ENCODE assay signal across 26 cellular contexts in genomic region chr22:25332386-25332785, GRCh38.
A peak's percentile ranks its signal among the peaks of the same experiment; 100 is the strongest.
DNase-seq lines count a peak whose midpoint lies in the region; ATAC-seq, FAIRE-seq and TF ChIP-seq lines count a peak whose summit lies in the region.
"Had no signal": no experiment of that assay in that cellular context is flagged by ENCODE, and none has a peak within 500 bp of the region (broad histone marks: within the 10 kb centered on the region; RNA-seq: fewer than 3 reads in every experiment).

No MANE protein-coding gene starts in this region.

- no peaks in the 10 kb centered on the region for H3K27me3 Mint-ChIP-seq in activated CD8-positive, alpha-beta memory T cell treated with anti-CD3 and anti-CD28 coated beads, Interleukin-2, amount 10 ng/mL, durations not matched to agents 7 days and 5 days
- H3K27me3 Mint-ChIP-seq in osteocyte (ENCODE audit: unreplicated experiment) = peaks cover 3% of the 10 kb centered on the region
- no peaks in the 10 kb centered on the region for H3K27me3 Mint-ChIP-seq in activated T-helper 1 cell treated with anti-CD3 and anti-CD28 coated beads, Interleukin-12 subunit alpha, Interleukin-12 subunit beta, Interleukin-2, Interleukin-4 antibody, amounts not matched to agents 30 ng/mL and 10 ng/mL and 1 ng/mL, durations not matched to agents 14 hours and 24 hours and 36 hours (ENCODE audit: insufficient read depth)
- H3K27me3 Mint-ChIP-seq: B cell had no signal

- 95% methylated on average over 11 of the region's 11 CpGs for WGBS in mesenchymal stem cell

- H3K9me3 Mint-ChIP-seq in activated CD8-positive, alpha-beta memory T cell treated with anti-CD3 and anti-CD28 coated beads, Interleukin-2, amount 10 ng/mL, durations not matched to agents 7 days and 5 days (ENCODE audit: low read depth) = no peaks in the 10 kb centered on the region
- peaks cover 18% of the 10 kb centered on the region for H3K9me3 Mint-ChIP-seq in osteocyte (ENCODE audit: unreplicated experiment)
- H3K9me3 Mint-ChIP-seq in activated T-helper 1 cell treated with anti-CD3 and anti-CD28 coated beads, Interleukin-12 subunit alpha, Interleukin-12 subunit beta, Interleukin-2, Interleukin-4 antibody, amounts not matched to agents 30 ng/mL and 10 ng/mL and 1 ng/mL, durations not matched to agents 14 hours and 24 hours and 36 hours = no peaks in the 10 kb centered on the region

- TF ChIP-seq CTCF in osteocyte (IDR thresholded peaks at IDR 0.05) = no peak

- no peak overlapping the region for H3K18ac ChIP-seq in mesenchymal stem cell (ENCODE audit: low read depth in 1 of 2, low read length in 2 of 2)

- H3K27ac Mint-ChIP-seq in activated CD8-positive, alpha-beta memory T cell treated with anti-CD3 and anti-CD28 coated beads, Interleukin-2, amount 10 ng/mL, durations not matched to agents 7 days and 5 days = no peak overlapping the region
- H3K27ac Mint-ChIP-seq in osteocyte (ENCODE audit: unreplicated experiment) = no peak overlapping the region
- no peak overlapping the region for H3K27ac Mint-ChIP-seq in activated T-helper 1 cell treated with anti-CD3 and anti-CD28 coated beads, Interleukin-12 subunit alpha, Interleukin-12 subunit beta, Interleukin-2, Interleukin-4 antibody, amounts not matched to agents 30 ng/mL and 10 ng/mL and 1 ng/mL, durations not matched to agents 14 hours and 24 hours and 36 hours
- H3K27ac Mint-ChIP-seq: B cell; CD4-positive, alpha-beta memory T cell; CD8-positive, alpha-beta memory T cell had no signal

- H3K79me1 ChIP-seq in mesenchymal stem cell (replicated peaks; ENCODE audit: low read length, poor library complexity, severe bottlenecking) = no peaks in the 10 kb centered on the region

- no peak overlapping the region for H3K14ac ChIP-seq in mesenchymal stem cell (ENCODE audit: low read length in 2 of 2)

- FAIRE-seq in urothelium cell line (lab: Jason Lieb, UNC) = peak; percentile 62
- FAIRE-seq: A549, GM12891, GM19239 had no signal

- H3K27me3 ChIP-seq in mesenchymal stem cell (ENCODE audit: control insufficient read depth in 1 of 2, insufficient read depth in 1 of 2, low read length in 2 of 2) = no peaks in the 10 kb centered on the region
- H3K27me3 ChIP-seq: BLaER1 treated with 17β-estradiol and CSF1 and Interleukin-3, amounts not matched to agents 10 nM and 100 nM had no signal

- ATAC-seq in activated CD8-positive, alpha-beta memory T cell treated with anti-CD3 and anti-CD28 coated beads, Interleukin-2, amount 10 ng/mL, durations not matched to agents 7 days and 5 days = no peak
- ATAC-seq in GM18861 (IDR thresholded peaks at IDR 0.05; ENCODE audit: unreplicated experiment) = no peak
- no peak for ATAC-seq in GM18858 (IDR thresholded peaks at IDR 0.05; ENCODE audit: unreplicated experiment)
- ATAC-seq: A549 had no signal

- H3K9me3 ChIP-seq in mesenchymal stem cell (ENCODE audit: control insufficient read depth, low read length) = no peaks in the 10 kb centered on the region
- H3K9me3 ChIP-seq: A549; BLaER1 treated with 17β-estradiol and CSF1 and Interleukin-3, amounts not matched to agents 10 nM and 100 nM had no signal

- H3K36me3 Mint-ChIP-seq in activated CD8-positive, alpha-beta memory T cell treated with anti-CD3 and anti-CD28 coated beads, Interleukin-2, amount 10 ng/mL, durations not matched to agents 7 days and 5 days = no peaks in the 10 kb centered on the region
- no peaks in the 10 kb centered on the region for H3K36me3 Mint-ChIP-seq in osteocyte (ENCODE audit: unreplicated experiment)
- no peaks in the 10 kb centered on the region for H3K36me3 Mint-ChIP-seq in activated T-helper 1 cell treated with anti-CD3 and anti-CD28 coated beads, Interleukin-12 subunit alpha, Interleukin-12 subunit beta, Interleukin-2, Interleukin-4 antibody, amounts not matched to agents 30 ng/mL and 10 ng/mL and 1 ng/mL, durations not matched to agents 14 hours and 24 hours and 36 hours (ENCODE audit: low read depth)
- H3K36me3 Mint-ChIP-seq: CD4-positive, alpha-beta memory T cell had no signal

- no peak overlapping the region for H3K23ac ChIP-seq in mesenchymal stem cell (ENCODE audit: low read length in 2 of 2)

- H2AK5ac ChIP-seq in mesenchymal stem cell (ENCODE audit: low read length, severe bottlenecking) = no peak overlapping the region

- peaks cover 4% of the 10 kb centered on the region for H3K4me1 Mint-ChIP-seq in activated CD8-positive, alpha-beta memory T cell treated with anti-CD3 and anti-CD28 coated beads, Interleukin-2, amount 10 ng/mL, durations not matched to agents 7 days and 5 days
- H3K4me1 Mint-ChIP-seq in osteocyte (ENCODE audit: unreplicated experiment) = no peaks in the 10 kb centered on the region
- H3K4me1 Mint-ChIP-seq in activated T-helper 1 cell treated with anti-CD3 and anti-CD28 coated beads, Interleukin-12 subunit alpha, Interleukin-12 subunit beta, Interleukin-2, Interleukin-4 antibody, amounts not matched to agents 30 ng/mL and 10 ng/mL and 1 ng/mL, durations not matched to agents 14 hours and 24 hours and 36 hours (ENCODE audit: low read depth) = peaks cover 5% of the 10 kb centered on the region

- CTCF ChIA-PET in activated CD8-positive, alpha-beta memory T cell treated with anti-CD3 and anti-CD28 coated beads, Interleukin-2, amount 10 ng/mL, durations not matched to agents 7 days and 5 days (lab: Charles Lee) = interaction anchor here (0.8 to 2.8 kb wide), 2 partner anchors 97 to 560 kb away, joined by 4 to 7 read pairs; no protein-coding TSS in a partner anchor

- H2AFZ ChIP-seq in mesenchymal stem cell (ENCODE audit: low read depth, low read length) = no peak overlapping the region

- H3K4me1 ChIP-seq in mesenchymal stem cell (ENCODE audit: control insufficient read depth, insufficient read depth, low read depth, low read length) = no peaks in the 10 kb centered on the region
- H3K4me1 ChIP-seq: A549 had no signal

- H3K4ac ChIP-seq in mesenchymal stem cell (ENCODE audit: low read depth in 1 of 2, low read length in 2 of 2) = no peak overlapping the region

- H3K9ac ChIP-seq in mesenchymal stem cell (ENCODE audit: low read length) = no peak overlapping the region
- H3K9ac ChIP-seq: BLaER1 treated with 17β-estradiol and CSF1 and Interleukin-3, amounts not matched to agents 10 nM and 100 nM had no signal

- peak; percentile 12 for DNase-seq in activated CD8-positive, alpha-beta memory T cell treated with anti-CD3 and anti-CD28 coated beads, Interleukin-2, amount 10 ng/mL, durations not matched to agents 7 days and 5 days
- DNase-seq in activated CD8-positive, alpha-beta memory T cell treated with anti-CD3 and anti-CD28 coated beads, Interleukin-2, amount 50 U/mL, for 48 hours = no peak
- DNase-seq in mesenchymal stem cell = no peak
- DNase-seq in osteocyte (ENCODE audit: extremely low spot score, unreplicated experiment) = peak; percentile 75
- no peak for DNase-seq in urothelium cell line (ENCODE audit: low spot score)
- no peak for DNase-seq in activated T-helper 1 cell treated with anti-CD3 and anti-CD28 coated beads, Interleukin-12 subunit alpha, Interleukin-12 subunit beta, Interleukin-2, Interleukin-4 antibody, amounts not matched to agents 30 ng/mL and 10 ng/mL and 1 ng/mL, durations not matched to agents 14 hours and 24 hours and 36 hours (ENCODE audit: low spot score)
- DNase-seq: AML-193; CD4-positive, alpha-beta memory T cell; CD8-positive, alpha-beta memory T cell; COR-L47; DMS 273 treated with DMSO at 0.1 percent for 48 hours; DMS153; DMS53; DMS79; DND-41; EL; GDM1 had no signal

- H3K4me3 Mint-ChIP-seq in activated CD8-positive, alpha-beta memory T cell treated with anti-CD3 and anti-CD28 coated beads, Interleukin-2, amount 10 ng/mL, durations not matched to agents 7 days and 5 days = no peak overlapping the region
- H3K4me3 Mint-ChIP-seq in osteocyte (ENCODE audit: unreplicated experiment) = no peak overlapping the region
- H3K4me3 Mint-ChIP-seq in activated T-helper 1 cell treated with anti-CD3 and anti-CD28 coated beads, Interleukin-12 subunit alpha, Interleukin-12 subunit beta, Interleukin-2, Interleukin-4 antibody, amounts not matched to agents 30 ng/mL and 10 ng/mL and 1 ng/mL, durations not matched to agents 14 hours and 24 hours and 36 hours = no peak overlapping the region
- H3K4me3 Mint-ChIP-seq: B cell; CD4-positive, alpha-beta memory T cell; CD8-positive, alpha-beta memory T cell had no signal

- H2BK12ac ChIP-seq in mesenchymal stem cell (ENCODE audit: low read length in 2 of 2) = no peak overlapping the region

- no peak overlapping the region for H4K8ac ChIP-seq in mesenchymal stem cell (ENCODE audit: low read length)

- no peak overlapping the region for H2BK120ac ChIP-seq in mesenchymal stem cell (ENCODE audit: low read depth, low read length)

- no peak overlapping the region for H3K4me2 ChIP-seq in mesenchymal stem cell (ENCODE audit: low read length, poor library complexity, severe bottlenecking)
- H3K4me2 ChIP-seq: A549; BLaER1 treated with 17β-estradiol and CSF1 and Interleukin-3, amounts not matched to agents 10 nM and 100 nM had no signal

- H4K91ac ChIP-seq in mesenchymal stem cell (ENCODE audit: low read length) = peak overlapping the region; percentile 80

- H3K4me3 ChIP-seq in mesenchymal stem cell (ENCODE audit: insufficient read depth in 1 of 2, low read depth in 1 of 2, low read length in 2 of 2) = no peak overlapping the region
- H3K4me3 ChIP-seq: A549; BLaER1 treated with 17β-estradiol and CSF1 and Interleukin-3, amounts not matched to agents 10 nM and 100 nM had no signal

- no peak overlapping the region for H2BK15ac ChIP-seq in mesenchymal stem cell (ENCODE audit: low read depth, poor library complexity, severe bottlenecking)

- no peak overlapping the region for H2BK5ac ChIP-seq in mesenchymal stem cell (ENCODE audit: low read depth, low read length, poor library complexity, severe bottlenecking)

- no peaks in the 10 kb centered on the region for H3K36me3 ChIP-seq in mesenchymal stem cell (ENCODE audit: control insufficient read depth in 1 of 2, insufficient read depth in 2 of 2, low read depth in 1 of 2, low read length in 2 of 2)
- H3K36me3 ChIP-seq: BLaER1 treated with 17β-estradiol and CSF1 and Interleukin-3, amounts not matched to agents 10 nM and 100 nM had no signal

- no peak overlapping the region for H3K27ac ChIP-seq in mesenchymal stem cell (ENCODE audit: low read length, poor library complexity, severe bottlenecking)
- H3K27ac ChIP-seq: 22Rv1; A549; BLaER1 treated with 17β-estradiol and CSF1 and Interleukin-3, amounts not matched to agents 10 nM and 100 nM; C4-2B had no signal

- intact Hi-C loops in activated T-helper 1 cell treated with anti-CD3 and anti-CD28 coated beads, Interleukin-12 subunit alpha, Interleukin-12 subunit beta, Interleukin-2, Interleukin-4 antibody, amounts not matched to agents 30 ng/mL and 10 ng/mL and 1 ng/mL, durations not matched to agents 14 hours and 24 hours and 36 hours (cut with micrococcal nuclease) = no loop called here

Comparison
In these comparisons a context has a peak if more than half of its experiments do, and no peak if none do; other contexts are left out.
1. DNase-seq: peak in activated CD8-positive, alpha-beta memory T cell treated with anti-CD3 and anti-CD28 coated beads, Interleukin-2, amount 10 ng/mL, durations not matched to agents 7 days and 5 days (single experiment) and osteocyte (single experiment); none in activated CD8-positive, alpha-beta memory T cell treated with anti-CD3 and anti-CD28 coated beads, Interleukin-2, amount 50 U/mL, for 48 hours (single experiment), mesenchymal stem cell (single experiment), urothelium cell line (single experiment) and activated T-helper 1 cell treated with anti-CD3 and anti-CD28 coated beads, Interleukin-12 subunit alpha, Interleukin-12 subunit beta, Interleukin-2, Interleukin-4 antibody, amounts not matched to agents 30 ng/mL and 10 ng/mL and 1 ng/mL, durations not matched to agents 14 hours and 24 hours and 36 hours (single experiment).